Comparison of ENCODE assay signal across 18 cellular contexts in the genomic region with DNA sequence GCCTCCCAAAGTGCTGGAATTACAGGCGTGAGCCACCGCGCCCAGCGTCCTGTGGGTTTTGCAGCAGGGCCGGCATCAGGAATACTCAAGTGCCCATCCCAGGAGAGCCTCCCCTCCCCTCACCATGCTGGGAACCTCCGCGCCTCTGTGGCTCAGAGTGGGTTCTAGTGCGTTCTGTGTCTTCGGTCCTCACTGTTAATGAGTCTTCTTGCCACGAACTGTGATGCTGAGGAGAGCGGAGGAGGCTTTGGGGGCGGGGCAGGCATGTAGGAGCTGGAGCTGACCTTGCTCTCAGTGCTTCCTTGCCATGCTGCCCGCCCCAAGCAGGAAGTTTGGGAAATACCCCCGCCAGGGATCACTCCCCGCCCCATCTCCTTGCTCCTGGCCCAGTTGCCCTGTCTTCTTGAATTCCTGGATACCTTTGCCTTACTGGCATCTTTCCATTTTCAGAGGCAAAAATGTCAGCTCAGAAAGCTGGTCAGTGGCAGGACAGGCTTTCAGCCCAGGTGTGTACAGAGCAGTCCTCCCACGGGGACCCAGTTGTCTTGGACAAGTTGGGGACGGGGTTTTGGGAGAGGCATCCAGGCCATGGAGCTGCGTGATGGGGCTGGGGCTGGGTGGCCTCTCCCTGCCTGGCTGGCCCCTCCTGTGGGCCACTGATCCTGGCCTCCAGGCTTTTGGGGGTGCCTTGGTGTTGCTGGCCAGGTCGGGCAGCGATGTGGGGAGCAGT. TPM values are rescaled to one million over a fixed set of nuclear protein-coding genes. Genes with fewer than 3 reads are reported as not detected.
DNase-seq lines count a peak whose midpoint lies in the region; ATAC-seq and TF ChIP-seq lines count a peak whose summit lies in the region.
"Had no signal": no experiment of that assay in that cellular context is flagged by ENCODE, and none has a peak within 500 bp of the region (broad histone marks: within the 10 kb centered on the region; RNA-seq: fewer than 3 reads in every experiment).

No MANE protein-coding gene starts in this region.

- intact Hi-C loops in left colon (cut with DNase I, micrococcal nuclease), result no loop called here
- intact Hi-C loops in activated CD4-positive, alpha-beta T cell treated with anti-CD3 and anti-CD28 coated beads for 36 hours (cut with DNase I, micrococcal nuclease), result no loop called here

- DNase-seq in NT2/D1 (ENCODE audit: low read depth, low spot score), result no peak
- peak; percentile 62 for DNase-seq in coronary artery (ENCODE audit: low spot score)
- no peak for DNase-seq in left colon
- DNase-seq in suprapubic skin (ENCODE audit: low spot score in 2 of 2), result no peak
- DNase-seq in Ammon's horn (ENCODE audit: low spot score), result no peak
- DNase-seq in activated CD4-positive, alpha-beta T cell treated with anti-CD3 and anti-CD28 coated beads for 36 hours, result no peak
- DNase-seq in DMS53 treated with DMSO at 0.1 percent for 48 hours (lab: John Stamatoyannopoulos, UW; ENCODE audit: unreplicated experiment), result no peak
- DNase-seq: Calu3; CD4-positive, alpha-beta memory T cell; DMS53; KG1; NCI-H1436 treated with DMSO at 0.1 percent for 48 hours; NCI-H2081; NCI-H2227 treated with DMSO at 0.1 percent for 48 hours; Peyer's patch; SHP77 had no signal

- H3K9ac ChIP-seq in NT2/D1 (ENCODE audit: insufficient read length, low read depth), result peak overlapping the region; percentile 50

- H3K9me3 Mint-ChIP-seq in activated CD4-positive, alpha-beta T cell treated with anti-CD3 and anti-CD28 coated beads for 36 hours (ENCODE audit: low read depth), result no peaks in the 10 kb centered on the region
- H3K9me3 Mint-ChIP-seq: CD4-positive, alpha-beta memory T cell had no signal

- WGBS in suprapubic skin, result 77% methylated on average over 13 of the region's 20 CpGs

- no peak for TF ChIP-seq CTCF in coronary artery (IDR thresholded peaks at IDR 0.05)
- TF ChIP-seq CTCF in suprapubic skin (IDR thresholded peaks at IDR 0.05), result no peak

- CTCF ChIA-PET in activated CD4-positive, alpha-beta T cell treated with anti-CD3 and anti-CD28 coated beads for 36 hours (lab: Charles Lee), result no interaction called here

- H3K27me3 Mint-ChIP-seq in activated CD4-positive, alpha-beta T cell treated with anti-CD3 and anti-CD28 coated beads for 36 hours, result no peaks in the 10 kb centered on the region
- H3K27me3 Mint-ChIP-seq: B cell; CD4-positive, alpha-beta memory T cell had no signal

- POLR2A ChIA-PET in activated CD4-positive, alpha-beta T cell treated with anti-CD3 and anti-CD28 coated beads for 36 hours (lab: Charles Lee), result no interaction called here

- H3K9me3 ChIP-seq in NT2/D1 (ENCODE audit: insufficient read depth, low read length), result no peaks in the 10 kb centered on the region
- no peaks in the 10 kb centered on the region for H3K9me3 ChIP-seq in suprapubic skin
- H3K9me3 ChIP-seq: Peyer's patch had no signal

- H3K4me3 ChIP-seq in NT2/D1 (ENCODE audit: insufficient read length, low read depth), result no peak overlapping the region
- no peak overlapping the region for H3K4me3 ChIP-seq in coronary artery
- H3K4me3 ChIP-seq in suprapubic skin, result no peak overlapping the region
- H3K4me3 ChIP-seq: Peyer's patch had no signal

- no peak overlapping the region for H3K27ac Mint-ChIP-seq in activated CD4-positive, alpha-beta T cell treated with anti-CD3 and anti-CD28 coated beads for 36 hours
- H3K27ac Mint-ChIP-seq: B cell had no signal

- no peaks in the 10 kb centered on the region for H3K4me1 Mint-ChIP-seq in activated CD4-positive, alpha-beta T cell treated with anti-CD3 and anti-CD28 coated beads for 36 hours

- H3K27me3 ChIP-seq in NT2/D1 (ENCODE audit: insufficient read depth, insufficient read length), result no peaks in the 10 kb centered on the region
- no peaks in the 10 kb centered on the region for H3K27me3 ChIP-seq in suprapubic skin
- H3K27me3 ChIP-seq: Peyer's patch had no signal

- H3K4me3 Mint-ChIP-seq in activated CD4-positive, alpha-beta T cell treated with anti-CD3 and anti-CD28 coated beads for 36 hours, result no peak overlapping the region
- H3K4me3 Mint-ChIP-seq: B cell; CD4-positive, alpha-beta memory T cell had no signal

- no peak for TF ChIP-seq POLR2A in suprapubic skin (IDR thresholded peaks at IDR 0.05)

- no peak for TF ChIP-seq EP300 in suprapubic skin (IDR thresholded peaks at IDR 0.05)

- no peak overlapping the region for H3K27ac ChIP-seq in coronary artery
- peak overlapping the region; percentile 74 for H3K27ac ChIP-seq in suprapubic skin
- H3K27ac ChIP-seq: Peyer's patch had no signal

- no peaks in the 10 kb centered on the region for H3K36me3 ChIP-seq in NT2/D1 (ENCODE audit: insufficient read depth, insufficient read length, low read length)
- peaks cover under 1% of the 10 kb centered on the region for H3K36me3 ChIP-seq in suprapubic skin

- ATAC-seq in left colon, result peak; percentile 16
- no peak for ATAC-seq in activated CD4-positive, alpha-beta T cell treated with anti-CD3 and anti-CD28 coated beads for 36 hours
- ATAC-seq: SK-N-SH treated with all-trans-retinoic acid at 6 μM for 48 hours had no signal

- peaks cover 1% of the 10 kb centered on the region for H3K36me3 Mint-ChIP-seq in activated CD4-positive, alpha-beta T cell treated with anti-CD3 and anti-CD28 coated beads for 36 hours (ENCODE audit: low read depth)
- H3K36me3 Mint-ChIP-seq: CD4-positive, alpha-beta memory T cell had no signal

- H3K4me1 ChIP-seq in NT2/D1 (ENCODE audit: insufficient read depth, insufficient read length) (peaks cover 19% of the 10 kb centered on the region), suprapubic skin (peaks cover 50% of the 10 kb centered on the region)

RNA-seq across cellular contexts. Expression of a gene that starts 5.1 kb away (rescaled TPM):
- 100 to 1,000 TPM; 178 to 213 TPM for total RNA-seq in left colon
- 100 to 1,000 TPM in 3 of 4 donors, 10 to 100 TPM in 1; 64.1 to 230 (median 164) TPM for total RNA-seq in suprapubic skin
- 10 to 100 TPM; 25.7 to 40.7 TPM for total RNA-seq in activated CD4-positive, alpha-beta T cell treated with anti-CD3 and anti-CD28 coated beads for 36 hours
